Comparison of ENCODE assay signal across 18 cellular contexts in genomic region chr10:110042181-110042580, GRCh38. TPM values are rescaled to one million over a fixed set of nuclear protein-coding genes. Genes with fewer than 3 reads are reported as not detected.
DNase-seq lines count a peak whose midpoint lies in the region; ATAC-seq and TF ChIP-seq lines count a peak whose summit lies in the region.
"Had no signal": no experiment of that assay in that cellular context is flagged by ENCODE, and none has a peak within 500 bp of the region (broad histone marks: within the 10 kb centered on the region; RNA-seq: fewer than 3 reads in every experiment).

No MANE protein-coding gene starts in this region.

- H3K9ac ChIP-seq in GM23248, result no peak overlapping the region

- ATAC-seq in GM18511 (IDR thresholded peaks at IDR 0.05; ENCODE audit: unreplicated experiment), result no peak
- ATAC-seq: activated T-cell treated with anti-CD3 and anti-CD28 coated beads, Interleukin-2, amount 50 U/mL, for 4 hours had no signal

- H3K4me3 ChIP-seq in GM23248, result no peak overlapping the region
- H3K4me3 ChIP-seq in brain microvascular endothelial cell (ENCODE audit: low read depth, low read length), result no peak overlapping the region
- no peak overlapping the region for H3K4me3 ChIP-seq in osteoblast (ENCODE audit: insufficient read depth, low read length)
- no peak overlapping the region for H3K4me3 ChIP-seq in PC-9
- H3K4me3 ChIP-seq: heart left ventricle had no signal

- H3K79me2 ChIP-seq in GM23248 (ENCODE audit: insufficient read depth) (peaks cover 100% of the 10 kb centered on the region), osteoblast (ENCODE audit: insufficient read depth, low read length) (peaks cover 85% of the 10 kb centered on the region), PC-9 (ENCODE audit: low read depth) (no peaks in the 10 kb centered on the region)

- H3K9me2 ChIP-seq in GM23248 (ENCODE audit: insufficient read depth), result no peaks in the 10 kb centered on the region
- H3K9me2 ChIP-seq in PC-9 (ENCODE audit: insufficient read depth), result no peaks in the 10 kb centered on the region

- CTCF ChIA-PET in PC-9 (lab: Charles Lee), result interaction anchor here (0.6 kb wide), 1 partner anchor 22 kb away, joined by 4 read pairs; no protein-coding TSS in a partner anchor

- in situ Hi-C loops in GM23248 (cut with MboI) (no loop called here), brain microvascular endothelial cell (cut with HindIII; ENCODE audit: low pct_ligation_motif_present, low sequenced_read_pairs) (no loop called here)

- H3K36me3 ChIP-seq in GM23248 (ENCODE audit: low read depth), result no peaks in the 10 kb centered on the region
- no peaks in the 10 kb centered on the region for H3K36me3 ChIP-seq in brain microvascular endothelial cell (replicated peaks)
- peaks cover 4% of the 10 kb centered on the region for H3K36me3 ChIP-seq in osteoblast (ENCODE audit: insufficient read depth, low read length)
- H3K36me3 ChIP-seq in PC-9 (ENCODE audit: low read depth), result no peaks in the 10 kb centered on the region
- H3K36me3 ChIP-seq: heart left ventricle had no signal

- H3K27me3 ChIP-seq in GM23248 (replicated peaks; ENCODE audit: insufficient read depth) (no peaks in the 10 kb centered on the region), brain microvascular endothelial cell (replicated peaks) (no peaks in the 10 kb centered on the region), osteoblast (ENCODE audit: insufficient read depth, low read length) (no peaks in the 10 kb centered on the region), PC-9 (ENCODE audit: insufficient read depth, low read depth) (no peaks in the 10 kb centered on the region)
- H3K27me3 ChIP-seq: heart left ventricle had no signal

- peak; percentile 38 for DNase-seq in GM23248
- peak; percentile 69 for DNase-seq in brain microvascular endothelial cell
- DNase-seq in iPS-NIHi7 (ENCODE audit: extremely low spot score), result peak; percentile 17
- no peak for DNase-seq in osteoblast (ENCODE audit: insufficient read length, low spot score, missing footprints)
- DNase-seq in PC-9, result no peak
- no peak for DNase-seq in NCI-H187 (lab: John Stamatoyannopoulos, UW)
- DNase-seq: activated CD4-positive, alpha-beta T cell treated with anti-CD3 and anti-CD28 coated beads, Interleukin-2, amount 50 U/mL, for 1 hour; activated T-cell treated with anti-CD3 and anti-CD28 coated beads, Interleukin-2, amount 50 U/mL, for 4 hours; DND-41; heart left ventricle; naive B cell; NCI-H1694; NCI-H510A; SIG-M5; stimulated activated CD4-positive, alpha-beta T cell treated with anti-CD3 and anti-CD28 coated beads, Interleukin-2, amount 100 ng/mL, for 24 hours; T1000 had no signal

- H3K9me3 ChIP-seq in GM23248 (ENCODE audit: low read depth) (no peaks in the 10 kb centered on the region), osteoblast (ENCODE audit: low read depth, low read length) (no peaks in the 10 kb centered on the region), PC-9 (ENCODE audit: insufficient read depth, low read depth) (no peaks in the 10 kb centered on the region)
- H3K9me3 ChIP-seq: heart left ventricle had no signal

- peak; percentile 20 for TF ChIP-seq CTCF in brain microvascular endothelial cell (IDR thresholded peaks at IDR 0.05; ENCODE audit: low read depth, low read length, missing control alignments)
- no peak for TF ChIP-seq CTCF in osteoblast (IDR thresholded peaks at IDR 0.05; ENCODE audit: extremely low read depth, low read depth, low read length)
- no peak for TF ChIP-seq CTCF in PC-9 (conservative IDR thresholded peaks at IDR 0.05)

- H4K20me1 ChIP-seq in GM23248 (ENCODE audit: insufficient read depth) (no peaks in the 10 kb centered on the region), osteoblast (ENCODE audit: insufficient read depth, low read length) (peaks cover 13% of the 10 kb centered on the region), PC-9 (ENCODE audit: insufficient read depth) (no peaks in the 10 kb centered on the region)

- H3K4me2 ChIP-seq in GM23248 (ENCODE audit: unreplicated experiment), result peak overlapping the region; percentile 51
- H3K4me2 ChIP-seq in osteoblast (ENCODE audit: insufficient read depth, low read length), result peak overlapping the region; percentile 19
- no peak overlapping the region for H3K4me2 ChIP-seq in PC-9

- H3K4me1 ChIP-seq in GM23248 (ENCODE audit: insufficient read depth), result peaks cover 45% of the 10 kb centered on the region
- H3K4me1 ChIP-seq in osteoblast (ENCODE audit: insufficient read depth, low read length), result peaks cover 12% of the 10 kb centered on the region
- no peaks in the 10 kb centered on the region for H3K4me1 ChIP-seq in PC-9 (replicated peaks; ENCODE audit: insufficient read depth)

- H3K27ac ChIP-seq in GM23248 (0 out of 2 replicates have a peak overlapping the region, but pooled peaks have one; percentile 28), brain microvascular endothelial cell (peak overlapping the region; percentile 37), osteoblast (ENCODE audit: low read depth, low read length) (no peak overlapping the region), PC-9 (no peak overlapping the region)
- H3K27ac ChIP-seq: epithelial cell of prostate had no signal

- H3F3A ChIP-seq in GM23248 (ENCODE audit: insufficient read depth) (no peaks in the 10 kb centered on the region; the same call in none of the 2 replicates), PC-9 (ENCODE audit: insufficient read depth, low read depth) (no peaks in the 10 kb centered on the region)

- POLR2A ChIA-PET in PC-9 (lab: Charles Lee; ENCODE audit: unreplicated experiment), result no interaction called here

- intact Hi-C loops in PC-9 (cut with micrococcal nuclease; ENCODE audit: unreplicated experiment), result no loop called here

- WGBS in GM23248 (ENCODE audit: low coverage in 1 of 2, low lambda C conversion rate in 2 of 2, missing lambda C conversion rate in 2 of 2), 2 experiments, result 30 to 37% methylated on average over 3 of the region's 3 CpGs

- H2AFZ ChIP-seq in GM23248 (no peak overlapping the region), osteoblast (ENCODE audit: low read length) (no peak overlapping the region), PC-9 (no peak overlapping the region)

- BruUV-seq in PC-9 (replicated peaks; lab: Mats Ljungman, UMichigan), result no TSS peak

RNA-seq across cellular contexts. Expression of gene ADD3, which starts 34.4 kb away (rescaled TPM):
- 128 and 1,101 TPM in 2 replicates for total RNA-seq in GM23248 (2014; rRNA removed; shearing (Covaris generic))
- polyA plus RNA-seq in GM23248 (2016; fragmentation: Nextera tagmentation; extraction: Ambion mirVana), result 129 and 133 TPM in 2 replicates
- 439 and 1,018 TPM in 2 replicates for total RNA-seq in osteoblast
- 61.7 and 77.7 TPM in 2 replicates for total RNA-seq in PC-9 (2021)

Comparison
In these comparisons a context has a peak if more than half of its experiments do, and no peak if none do; other contexts are left out.
1. DNase-seq: peak in GM23248 (single experiment), brain microvascular endothelial cell (single experiment) and iPS-NIHi7 (single experiment); none in osteoblast (single experiment), PC-9 (0 of 2) and NCI-H187 (0 of 2).
2. H3K27ac ChIP-seq: peak in GM23248 (single experiment) and brain microvascular endothelial cell (single experiment); none in osteoblast (single experiment) and PC-9 (single experiment).